Comparison of ENCODE assay signal across 24 cellular contexts in genomic region chr3:119829431-119829830, GRCh38. TPM values are rescaled to one million over a fixed set of nuclear protein-coding genes. Genes with fewer than 3 reads are reported as not detected.
"Had no signal": no experiment of that assay in that cellular context is flagged by ENCODE, and none has a peak within 500 bp of the region (broad histone marks: within the 10 kb centered on the region; RNA-seq: fewer than 3 reads in every experiment).

No MANE protein-coding gene starts in this region.

- H3K27me3 ChIP-seq: gastroesophageal sphincter, hepatocyte, spleen, stomach, transverse colon had no signal

- H3K9me3 ChIP-seq: gastroesophageal sphincter, left ventricle myocardium inferior, psoas muscle, spleen, stomach, thoracic aorta, transverse colon had no signal

- H3K9me3 Mint-ChIP-seq: natural killer cell treated with Interleukin-12 subunit alpha and Interleukin-12 subunit beta and Interleukin-15 and Interleukin-18, amount 100 ng/mL, for 72 hours had no signal

- H3K4me3 ChIP-seq: coronary artery, gastroesophageal sphincter, hepatocyte, left ventricle myocardium inferior, lung, psoas muscle, spleen, stomach, thoracic aorta, transverse colon had no signal

- H2AFZ ChIP-seq: hepatocyte had no signal

- H3K4me2 ChIP-seq: hepatocyte had no signal

- ATAC-seq: esophagus mucosa; gastroesophageal sphincter; left cardiac atrium; natural killer cell treated with Interleukin-12 subunit alpha and Interleukin-12 subunit beta and Interleukin-15 and Interleukin-18, amount 100 ng/mL, for 72 hours; psoas muscle; sciatic nerve had no signal

- H3K27me3 Mint-ChIP-seq: natural killer cell treated with Interleukin-12 subunit alpha and Interleukin-12 subunit beta and Interleukin-15 and Interleukin-18, amount 100 ng/mL, for 72 hours had no signal

- H3K4me3 Mint-ChIP-seq: natural killer cell treated with Interleukin-12 subunit alpha and Interleukin-12 subunit beta and Interleukin-15 and Interleukin-18, amount 100 ng/mL, for 72 hours had no signal

- H3K27ac Mint-ChIP-seq: natural killer cell treated with Interleukin-12 subunit alpha and Interleukin-12 subunit beta and Interleukin-15 and Interleukin-18, amount 100 ng/mL, for 72 hours had no signal

- H3K27ac ChIP-seq: coronary artery, gastroesophageal sphincter, hepatocyte, left ventricle myocardium inferior, psoas muscle, spleen, stomach, thoracic aorta, transverse colon had no signal

- DNase-seq: effector CD4-positive, alpha-beta T cell; foreskin fibroblast; kidney; left cardiac atrium; left ventricle myocardium inferior; mesenchymal stem cell; midbrain; psoas muscle; spleen; stimulated activated CD4-positive, alpha-beta T cell treated with anti-CD3 and anti-CD28 coated beads, Interleukin-15, amount 100 ng/mL, for 24 hours; stimulated activated CD4-positive, alpha-beta T cell treated with anti-CD3 and anti-CD28 coated beads, Interleukin-1b, Interleukin-23, amount 100 ng/mL, for 48 hours; stimulated activated naive CD4-positive, alpha-beta T cell; stomach; substantia nigra; transverse colon had no signal

- H3K4me1 ChIP-seq: gastroesophageal sphincter, spleen had no signal

RNA-seq across cellular contexts. Expression of gene NR1I2, which starts 47.5 kb away (rescaled TPM):
- total RNA-seq: chondrocyte; esophagus mucosa; gastroesophageal sphincter; left ventricle myocardium inferior; natural killer cell treated with Interleukin-12 subunit alpha and Interleukin-12 subunit beta and Interleukin-15 and Interleukin-18, amount 100 ng/mL, for 72 hours; psoas muscle; sciatic nerve; thoracic aorta had no signal
